ENCODE assay signal across 15 cellular contexts in genomic region chr3:149464706-149465328, GRCh38. TPM values are rescaled to one million over a fixed set of nuclear protein-coding genes. Genes with fewer than 3 reads are reported as not detected.
"Had no signal": no experiment of that assay in that cellular context is flagged by ENCODE, and none has a peak within 500 bp of the region (broad histone marks: within the 10 kb centered on the region; RNA-seq: fewer than 3 reads in every experiment).

No MANE protein-coding gene starts in this region.

- H3K4me3 ChIP-seq: dorsolateral prefrontal cortex, left lung, right lobe of liver, smooth muscle cell, stomach, thoracic aorta, vagina had no signal

- DNase-seq: activated CD4-positive, CD25-positive, alpha-beta regulatory T cell treated with anti-CD3 and anti-CD28 coated beads, Interleukin-2, amount 50 U/mL, for 72 hours; activated naive CD4-positive, alpha-beta T cell treated with anti-CD3 and anti-CD28 coated beads, Interleukin-2, amount 10 ng/mL, durations not matched to agents 7 days and 5 days; dorsolateral prefrontal cortex; endodermal cell; hippocampal formation; nephron progenitor cell; right lobe of liver; stomach had no signal

- H3K9me3 ChIP-seq: left lung, right lobe of liver, stomach, thoracic aorta, vagina had no signal

- H3K4me1 ChIP-seq: left lung, vagina had no signal

- H3K36me3 ChIP-seq: left lung, right lobe of liver, stomach, thoracic aorta, vagina had no signal

- H3K27me3 ChIP-seq: left lung, right lobe of liver, stomach, vagina had no signal

- H3K4me2 ChIP-seq: smooth muscle cell had no signal

- FAIRE-seq: keratinocyte had no signal

- ATAC-seq: left lung, right lobe of liver had no signal

- H3K27ac ChIP-seq: dorsolateral prefrontal cortex, left lung, right lobe of liver, stomach, vagina had no signal

RNA-seq across cellular contexts. Expression of gene TM4SF4, which starts 9.7 kb away (rescaled TPM):
- total RNA-seq: activated T-helper 2 cell treated with anti-CD3 and anti-CD28 coated beads, Interferon-gamma antibody, Interleukin-2, Interleukin-4, amounts not matched to agents 10 μg/mL and 5 μg/mL and 100 μg/mL, durations not matched to agents 14 hours and 24 hours and 36 hours; dorsolateral prefrontal cortex; endodermal cell; pulmonary artery endothelial cell; smooth muscle cell; thoracic aorta; vagina had no signal
- polyA plus RNA-seq: keratinocyte had no signal
